11 cellular contexts compared by ENCODE assay signal in the genomic region with DNA sequence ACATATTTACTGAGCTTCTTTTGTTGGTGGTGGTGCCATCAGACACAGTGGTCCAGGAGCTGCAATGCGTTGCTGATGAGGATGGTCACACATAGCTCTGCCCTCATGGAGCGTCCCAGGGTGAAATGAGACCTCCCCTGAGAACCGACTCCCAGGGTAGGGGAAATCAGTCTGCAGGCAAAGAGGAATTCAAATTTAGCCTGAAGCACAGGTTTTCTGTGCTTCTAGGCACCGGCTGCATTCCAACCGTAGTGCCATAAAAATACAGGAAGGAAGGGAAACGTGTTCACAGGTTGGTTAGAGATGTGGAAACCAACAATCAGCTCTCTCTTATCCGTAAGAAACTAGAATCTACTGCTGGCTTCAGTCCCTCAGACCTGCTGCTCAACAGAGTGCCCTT. TPM values are rescaled to one million over a fixed set of nuclear protein-coding genes. Genes with fewer than 3 reads are reported as not detected.
DNase-seq lines count a peak whose midpoint lies in the region; ATAC-seq, FAIRE-seq and TF ChIP-seq lines count a peak whose summit lies in the region.
"Had no signal": no experiment of that assay in that cellular context is flagged by ENCODE, and none has a peak within 500 bp of the region (broad histone marks: within the 10 kb centered on the region; RNA-seq: fewer than 3 reads in every experiment).

No MANE protein-coding gene starts in this region.

- peak overlapping the region; percentile 37 for H3K4me3 Mint-ChIP-seq in activated CD4-positive, alpha-beta memory T cell treated with anti-CD3 and anti-CD28 coated beads, Interleukin-2, amount 10 ng/mL, durations not matched to agents 7 days and 5 days

- POLR2A ChIA-PET in A549 (lab: Yijun Ruan, JAX), result interaction anchor here (1.0 kb wide), 1 partner anchor 23 kb away, joined by 3 read pairs; no protein-coding TSS in a partner anchor
- POLR2A ChIA-PET in activated CD4-positive, alpha-beta memory T cell treated with anti-CD3 and anti-CD28 coated beads, Interleukin-2, amount 10 ng/mL, durations not matched to agents 7 days and 5 days (lab: Charles Lee), result interaction anchor here (0.6 to 13.0 kb wide), 17 partner anchors 8 to 437 kb away, joined by 3 to 374 read pairs (median 5); partner anchors contain the start of genes C15orf61 and SMAD3

- H3K27me3 ChIP-seq in keratinocyte (ENCODE audit: control insufficient read depth, extremely low read depth, insufficient read depth, low read length), result no peaks in the 10 kb centered on the region
- H3K27me3 ChIP-seq: cardiac muscle cell had no signal

- FAIRE-seq in A549 (lab: Jason Lieb, UNC), result no peak
- FAIRE-seq in keratinocyte (lab: Jason Lieb, UNC), result no peak

- H3K4me3 ChIP-seq in A549 (no peak overlapping the region), GM12865 (ENCODE audit: low read depth, low read length) (peak overlapping the region; percentile 29), keratinocyte (ENCODE audit: control insufficient read depth in 2 of 3, extremely low read depth in 1 of 3, insufficient read depth in 2 of 3, low read depth in 1 of 3, low read length in 3 of 3) (no peak overlapping the region)
- H3K4me3 ChIP-seq: cardiac muscle cell had no signal

- H3K4me1 Mint-ChIP-seq in activated CD4-positive, alpha-beta memory T cell treated with anti-CD3 and anti-CD28 coated beads, Interleukin-2, amount 10 ng/mL, durations not matched to agents 7 days and 5 days, result peaks cover 99% of the 10 kb centered on the region

- H2AFZ ChIP-seq in keratinocyte (ENCODE audit: control insufficient read depth, low read length), result no peak overlapping the region

- H3K4me1 ChIP-seq in A549 (peaks cover 100% of the 10 kb centered on the region), keratinocyte (ENCODE audit: control insufficient read depth, extremely low read depth, insufficient read depth, low read length) (peaks cover 82% of the 10 kb centered on the region)

- peaks cover 86% of the 10 kb centered on the region for H3K36me3 Mint-ChIP-seq in activated CD4-positive, alpha-beta memory T cell treated with anti-CD3 and anti-CD28 coated beads, Interleukin-2, amount 10 ng/mL, durations not matched to agents 7 days and 5 days (ENCODE audit: low read depth)

- no peak for TF ChIP-seq EP300 in A549 (IDR thresholded peaks at IDR 0.05)

- H3K27me3 Mint-ChIP-seq in activated CD4-positive, alpha-beta memory T cell treated with anti-CD3 and anti-CD28 coated beads, Interleukin-2, amount 10 ng/mL, durations not matched to agents 7 days and 5 days, result no peaks in the 10 kb centered on the region

- no peaks in the 10 kb centered on the region for H3K9me3 ChIP-seq in A549
- H3K9me3 ChIP-seq in keratinocyte (ENCODE audit: control insufficient read depth, low read depth, low read length), result no peaks in the 10 kb centered on the region

- H3K27ac Mint-ChIP-seq in activated CD4-positive, alpha-beta memory T cell treated with anti-CD3 and anti-CD28 coated beads, Interleukin-2, amount 10 ng/mL, durations not matched to agents 7 days and 5 days, result peak overlapping the region; percentile 95

- peaks cover 94% of the 10 kb centered on the region for H3K79me2 ChIP-seq in keratinocyte (ENCODE audit: control insufficient read depth, insufficient read depth, low read length)

- peaks cover 9% of the 10 kb centered on the region for H4K20me1 ChIP-seq in keratinocyte (ENCODE audit: control insufficient read depth, extremely low read depth, insufficient read depth, low read length)

- peaks cover 7 to 30% of the 10 kb centered on the region in 2 experiments for H3K36me3 ChIP-seq in keratinocyte (ENCODE audit: control insufficient read depth in 2 of 2, extremely low read depth in 1 of 2, insufficient read depth in 2 of 2, low read length in 2 of 2)
- H3K36me3 ChIP-seq: cardiac muscle cell had no signal

- peaks cover 18% of the 10 kb centered on the region for H3K9me1 ChIP-seq in keratinocyte (ENCODE audit: control insufficient read depth, extremely low read depth, insufficient read depth, low read length)

- no peak for DNase-seq in A549 (ENCODE audit: low read depth in 1 of 2, low spot score in 1 of 2)
- DNase-seq in GM12865 (ENCODE audit: low read depth), result no peak
- DNase-seq in activated CD4-positive, alpha-beta memory T cell treated with anti-CD3 and anti-CD28 coated beads, Interleukin-2, amount 10 ng/mL, durations not matched to agents 7 days and 5 days, result no peak
- DNase-seq in keratinocyte (ENCODE audit: low read depth, low spot score), result no peak
- no peak for DNase-seq in T1000 (lab: John Stamatoyannopoulos, UW)
- DNase-seq: erythroblast, mammary epithelial cell had no signal

- H3K27ac ChIP-seq in A549 (peak overlapping the region in 1 of 2 experiments; percentile 82; a peak in 4 of 6 replicates), keratinocyte (ENCODE audit: control insufficient read depth, insufficient read depth, low read length) (peak overlapping the region; percentile 19)
- H3K27ac ChIP-seq: cardiac muscle cell had no signal

- 71% methylated on average over 7 of the region's 7 CpGs for WGBS in A549 (ENCODE audit: missing lambda C conversion rate)

- no peak for ATAC-seq in A549
- no peak for ATAC-seq in HG03025 (IDR thresholded peaks at IDR 0.05; ENCODE audit: low FRiP score, unreplicated experiment)
- ATAC-seq in GM21825 (IDR thresholded peaks at IDR 0.05; ENCODE audit: unreplicated experiment), result no peak
- ATAC-seq in GM18870 (IDR thresholded peaks at IDR 0.05; ENCODE audit: unreplicated experiment), result no peak

- peak overlapping the region; percentile 69; the same call in 2 of the 3 replicates for H3K4me2 ChIP-seq in A549
- H3K4me2 ChIP-seq in keratinocyte (ENCODE audit: control insufficient read depth, extremely low read depth, insufficient read depth, low read depth, low read length), result peak overlapping the region; percentile 29

- TF ChIP-seq RAD21 in A549 (conservative IDR thresholded peaks at IDR 0.05 in 1 of 2, IDR thresholded peaks at IDR 0.05 in 1 of 2), result no peak

- dilution Hi-C loops in keratinocyte (cut with MboI; ENCODE audit: extremely low pct_ligation_motif_present, low sequenced_read_pairs), result no loop called here

- CTCF ChIA-PET in A549 (lab: Yijun Ruan, JAX), result interaction anchor here (1.0 to 2.1 kb wide), 3 partner anchors 10 to 138 kb away, joined by 3 to 8 read pairs (median 3); no protein-coding TSS in a partner anchor
- CTCF ChIA-PET in activated CD4-positive, alpha-beta memory T cell treated with anti-CD3 and anti-CD28 coated beads, Interleukin-2, amount 10 ng/mL, durations not matched to agents 7 days and 5 days (lab: Charles Lee), result interaction anchor here (0.9 to 5.2 kb wide), 7 partner anchors 10 to 138 kb away, joined by 3 to 51 read pairs (median 3); partner anchors contain the start of gene SMAD3

- no peak for TF ChIP-seq POLR2A in A549 (IDR thresholded peaks at IDR 0.05; ENCODE audit: low read length)

- no peaks in the 10 kb centered on the region for H3K9me3 Mint-ChIP-seq in activated CD4-positive, alpha-beta memory T cell treated with anti-CD3 and anti-CD28 coated beads, Interleukin-2, amount 10 ng/mL, durations not matched to agents 7 days and 5 days

- TF ChIP-seq CTCF in A549 (IDR thresholded peaks at IDR 0.05) (no peak), GM12865 (IDR thresholded peaks at IDR 0.05; ENCODE audit: insufficient read depth, low read depth, low read length, missing control alignments) (no peak), keratinocyte (optimal IDR thresholded peaks at IDR 0.05 in 1 of 3, IDR thresholded peaks at IDR 0.05 in 1 of 3, conservative IDR thresholded peaks at IDR 0.05 in 1 of 3; ENCODE audit: extremely low read depth in 1 of 3, insufficient read depth in 2 of 3, low read length in 3 of 3) (no peak)

- no peak overlapping the region for H3K9ac ChIP-seq in keratinocyte (ENCODE audit: control insufficient read depth, extremely low read depth, insufficient read depth, low read length)

TF ChIP-seq in A549, 52 proteins besides CTCF, POLR2A, EP300 and RAD21:
- TF ChIP-seq RARB (CRISPR knock-in tag; IDR thresholded peaks at IDR 0.05) (no peak), NPAS2 (CRISPR knock-in tag; IDR thresholded peaks at IDR 0.05; ENCODE audit: borderline replicate concordance) (no peak), HOXA7 (CRISPR knock-in tag; IDR thresholded peaks at IDR 0.05) (no peak), PHF8 (IDR thresholded peaks at IDR 0.05; ENCODE audit: borderline replicate concordance, low read depth) (no peak), CHD2 (IDR thresholded peaks at IDR 0.05; ENCODE audit: low read length, partially characterized antibody) (no peak), NR3C1 (IDR thresholded peaks at IDR 0.05) (no peak), ZFP36 (IDR thresholded peaks at IDR 0.05; ENCODE audit: borderline replicate concordance, partially characterized antibody) (no peak), BCL3 (IDR thresholded peaks at IDR 0.05) (no peak), POLR2AphosphoS2 (conservative IDR thresholded peaks at IDR 0.05; ENCODE audit: low read length) (no peak), NFE2L2 (conservative IDR thresholded peaks at IDR 0.05; ENCODE audit: low read length) (no peak)

RNA-seq across cellular contexts. Expression of gene SMAD3, which starts 19.2 kb away (rescaled TPM):
- polyA plus RNA-seq in A549 (2011; rRNA removed) (77.2 and 101 TPM in 2 replicates), A549 (2017; fragmentation: RNase III; extraction: RNeasy Plus Mini Kit Qiagen cat#74134 plus additional on column Dnase treatment) (74.6 to 106 TPM (median 93.4 TPM) in 3 replicates), keratinocyte (30.6 to 52.9 TPM (median 33.7 TPM) in 3 replicates)
- polyA plus RNA-seq in A549 (2012; cell fraction: cytosol; rRNA removed), result 116 and 161 TPM in 2 replicates
- 256 and 267 TPM in 2 replicates for polyA plus RNA-seq in A549 (2012; cell fraction: nucleus; rRNA removed)
- polyA minus RNA-seq in A549 (2011; rRNA and poly(A)+ RNA removed), result 138 and 158 TPM in 2 replicates
- 100 to 1,000 TPM; 145 to 148 TPM for total RNA-seq in activated CD4-positive, alpha-beta memory T cell treated with anti-CD3 and anti-CD28 coated beads, Interleukin-2, amount 10 ng/mL, durations not matched to agents 7 days and 5 days
- 8.1 TPM for polyA plus RNA-seq in keratinocyte (2011; ENCODE audit: low read depth)
- 23.9 and 26.7 TPM in 2 replicates for polyA plus RNA-seq in keratinocyte (2011; cell fraction: cytosol; rRNA removed)
- polyA plus RNA-seq in keratinocyte (2011; cell fraction: nucleus; rRNA removed), result 74.9 and 76.8 TPM in 2 replicates
- 26.5 and 44.9 TPM in 2 replicates for polyA plus RNA-seq in keratinocyte (2012; ENCODE audit: low replicate concordance)
- polyA minus RNA-seq in keratinocyte, result 45.4 to 160 TPM (median 47.7 TPM) in 3 replicates
- polyA minus RNA-seq in keratinocyte (2011; cell fraction: cytosol; rRNA and poly(A)+ RNA removed), result 23.8 TPM
- polyA minus RNA-seq in keratinocyte (2011; cell fraction: nucleus; rRNA and poly(A)+ RNA removed), result 30.5 and 55.1 TPM in 2 replicates
